In genomic region chr10:98168147-98168546, GRCh38 we compare ENCODE assay signal across 15 cellular contexts. TPM values are rescaled to one million over a fixed set of nuclear protein-coding genes. Genes with fewer than 3 reads are reported as not detected.
DNase-seq lines count a peak whose midpoint lies in the region; ATAC-seq and TF ChIP-seq lines count a peak whose summit lies in the region.
"Had no signal": no experiment of that assay in that cellular context is flagged by ENCODE, and none has a peak within 500 bp of the region (broad histone marks: within the 10 kb centered on the region; RNA-seq: fewer than 3 reads in every experiment).

No MANE protein-coding gene starts in this region.

- H3K36me3 ChIP-seq in kidney epithelial cell (ENCODE audit: control insufficient read depth, insufficient read depth, low read length): no peaks in the 10 kb centered on the region

- H3K9me3 Mint-ChIP-seq in MCF 10A (ENCODE audit: unreplicated experiment): no peaks in the 10 kb centered on the region

- no peak overlapping the region for H3K27ac Mint-ChIP-seq in MCF 10A (ENCODE audit: low read depth, unreplicated experiment)

- CTCF ChIA-PET in MCF 10A (lab: Yijun Ruan, JAX): interaction anchor here (0.5 to 5.2 kb wide), 4 partner anchors 33 to 142 kb away, joined by 3 to 93 read pairs (median 3); partner anchors contain the start of gene R3HCC1L

- peaks cover 50% of the 10 kb centered on the region for H3K36me3 Mint-ChIP-seq in MCF 10A (ENCODE audit: insufficient read depth, unreplicated experiment)

- no peak overlapping the region for H3K4me3 Mint-ChIP-seq in MCF 10A (ENCODE audit: unreplicated experiment)

- H3K4me1 Mint-ChIP-seq in MCF 10A (ENCODE audit: insufficient read depth, unreplicated experiment): no peaks in the 10 kb centered on the region

- TF ChIP-seq CTCF in kidney epithelial cell (IDR thresholded peaks at IDR 0.05; ENCODE audit: insufficient read depth, low read length, poor library complexity, severe bottlenecking) (no peak), MCF 10A (IDR thresholded peaks at IDR 0.05; ENCODE audit: unreplicated experiment) (no peak)

- no peak overlapping the region for H3K4me3 ChIP-seq in kidney epithelial cell (ENCODE audit: low read depth, low read length)

- H3K27me3 Mint-ChIP-seq in MCF 10A (ENCODE audit: insufficient read depth, unreplicated experiment): no peaks in the 10 kb centered on the region

- H3K27me3 ChIP-seq in kidney epithelial cell (ENCODE audit: control insufficient read depth, insufficient read depth, low read length): no peaks in the 10 kb centered on the region

- BruUV-seq in MCF 10A (replicated peaks; lab: Mats Ljungman, UMichigan): no TSS peak

- intact Hi-C loops in MCF 10A (cut with micrococcal nuclease): no loop called here

- DNase-seq in kidney epithelial cell (ENCODE audit: low read depth) (peak; percentile 18), MCF 10A (ENCODE audit: unreplicated experiment) (no peak), NCI-H2171 (lab: John Stamatoyannopoulos, UW) (no peak)
- DNase-seq in stimulated activated CD4-positive, alpha-beta T cell treated with anti-CD3 and anti-CD28 coated beads, Interleukin-4, amount 100 ng/mL, for 4 hours: no peak
- DNase-seq: amniotic stem cell; C1 segment of cervical spinal cord; effector CD8-positive, alpha-beta T cell; head of caudate nucleus; NCI-H1930 had no signal

- POLR2A ChIA-PET in MCF 10A (lab: Yijun Ruan, JAX): interaction anchor here (0.6 kb wide), 1 partner anchor 1121 kb away, joined by 4 read pairs; no protein-coding TSS in a partner anchor

- ATAC-seq in GM18520 (IDR thresholded peaks at IDR 0.05; ENCODE audit: unreplicated experiment): peak; percentile 34
- peak; percentile 63 for ATAC-seq in GM21619 (IDR thresholded peaks at IDR 0.05; ENCODE audit: unreplicated experiment)
- peak; percentile 44 for ATAC-seq in HG03521 (IDR thresholded peaks at IDR 0.05; ENCODE audit: unreplicated experiment)
- ATAC-seq in HG02970 (IDR thresholded peaks at IDR 0.05; ENCODE audit: low FRiP score, unreplicated experiment): no peak
- ATAC-seq: HCT116, Panc1 had no signal

RNA-seq across cellular contexts. Expression of gene R3HCC1L, which starts 33.7 kb away (rescaled TPM):
- total RNA-seq in kidney epithelial cell: 10.7 and 12.9 TPM in 2 replicates
- total RNA-seq in MCF 10A (2022): 10.7 and 12.2 TPM in 2 replicates
